Comparison of ENCODE assay signal across 8 cellular contexts in the genomic region with DNA sequence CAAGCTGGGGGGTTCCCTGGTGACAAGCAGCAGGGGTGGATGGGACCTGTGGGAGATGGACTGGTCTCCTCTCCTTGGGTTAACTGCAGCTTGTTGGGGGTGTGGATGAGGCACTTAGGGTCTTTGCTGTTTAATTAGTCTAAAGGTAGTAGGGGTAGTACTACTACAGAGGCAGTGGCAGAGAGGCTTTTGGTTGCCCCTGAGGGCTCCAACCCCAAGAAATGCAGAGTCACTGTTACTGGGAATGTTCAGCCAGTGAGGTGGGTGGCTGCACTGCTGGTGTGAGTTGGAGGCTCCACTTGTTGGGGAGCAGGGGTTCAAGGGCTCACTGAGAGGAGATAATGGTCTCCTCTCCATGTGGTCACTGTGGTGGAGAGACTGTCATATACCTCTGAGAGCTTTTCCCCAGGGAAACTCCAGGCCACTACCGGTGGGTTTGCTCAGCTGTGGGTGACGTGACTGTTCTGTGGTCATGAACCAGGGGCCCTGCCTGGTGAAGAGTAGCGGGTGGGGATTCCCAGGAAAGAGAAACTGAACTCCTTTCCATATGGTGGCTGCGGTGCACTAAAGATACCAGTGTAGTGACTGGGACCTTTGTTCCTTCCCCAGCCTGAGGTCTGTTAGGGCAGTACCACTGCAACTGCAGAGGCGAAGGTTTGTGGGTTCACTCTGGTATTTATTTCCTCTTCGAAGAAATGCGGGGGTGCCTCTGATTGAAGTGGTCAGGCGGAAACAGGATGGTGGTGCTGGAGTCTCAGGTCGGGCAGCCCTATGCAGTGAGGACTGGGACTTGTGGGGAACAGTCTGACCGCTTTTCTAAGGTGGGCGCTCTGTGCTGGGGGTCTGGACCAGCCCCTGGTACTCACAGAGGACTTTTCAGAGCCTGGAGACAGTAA.
DNase-seq lines count a peak whose midpoint lies in the region; ATAC-seq, FAIRE-seq and TF ChIP-seq lines count a peak whose summit lies in the region.

No MANE protein-coding gene starts in this region.

- intact Hi-C loops in K562 (cut with micrococcal nuclease) (no loop called here), colonic mucosa (cut with DNase I) (loop anchor here (5.0 kb wide), 1 partner anchor 85 kb away; no protein-coding TSS in a partner anchor)

- no peaks in the 10 kb centered on the region for H3K9me1 ChIP-seq in K562 (ENCODE audit: control insufficient read depth, insufficient read depth, low read length)

- CTCF ChIA-PET in K562 (lab: Yijun Ruan, JAX; ENCODE audit: low intra/inter-chr PET ratio), result no interaction called here

- no peak for FAIRE-seq in K562 (lab: Jason Lieb, UNC)

- POLR2A ChIA-PET in K562 (lab: Yijun Ruan, JAX), result interaction anchor here (1.0 kb wide), 1 partner anchor 61 kb away, joined by 4 read pairs; no protein-coding TSS in a partner anchor

- TF ChIP-seq RAD21 in K562 (CRISPR knock-in tag; conservative IDR thresholded peaks at IDR 0.05 in 1 of 2, IDR thresholded peaks at IDR 0.05 in 1 of 2), result no peak

- ATAC-seq in GM18520 (IDR thresholded peaks at IDR 0.05; ENCODE audit: unreplicated experiment), result peak; percentile 90
- peak; percentile 85 for ATAC-seq in HG02943 (IDR thresholded peaks at IDR 0.05; ENCODE audit: low read depth, unreplicated experiment)
- ATAC-seq in K562, result peak; percentile 45

- 56% methylated on average over 11 of the region's 11 CpGs for WGBS in K562 (ENCODE audit: insufficient coverage, low coverage, missing lambda C conversion rate)

- TF ChIP-seq EP300 in K562 (IDR thresholded peaks at IDR 0.05; ENCODE audit: low read length), result no peak

- H3K4me2 ChIP-seq in K562 (ENCODE audit: insufficient read depth, low read length), result peak overlapping the region; percentile 12; the same call in 1 of the 2 replicates

- H3K9ac ChIP-seq in K562 (ENCODE audit: insufficient read depth in 1 of 2, low read depth in 2 of 2, low read length in 2 of 2), result peak overlapping the region in 1 of 2 experiments; percentile 42; a peak in 1 of 4 replicates
- H3K9ac ChIP-seq in colonic mucosa (ENCODE audit: low read depth in 2 of 2, low read length in 2 of 2), result no peak overlapping the region

- H3K9me3 ChIP-seq in K562 (replicated peaks; ENCODE audit: control insufficient read depth, insufficient read depth, low read depth, low read length) (no peaks in the 10 kb centered on the region), colonic mucosa (no peaks in the 10 kb centered on the region)

- BruUV-seq in K562 (replicated peaks; lab: Mats Ljungman, UMichigan), result no TSS peak

- TF ChIP-seq CTCF in K562 (IDR thresholded peaks at IDR 0.05 in 2 of 3, conservative IDR thresholded peaks at IDR 0.05 in 1 of 3; ENCODE audit: insufficient read depth in 2 of 3, low read depth in 1 of 3, low read length in 3 of 3), result no peak
- TF ChIP-seq CTCF in colonic mucosa (IDR thresholded peaks at IDR 0.05), result no peak

- in situ Hi-C loops in K562 (cut with MboI), result no loop called here

- peaks cover 14 to 23% of the 10 kb centered on the region in 2 experiments; a peak in 4 of 5 replicates for H3K4me1 ChIP-seq in K562 (replicated peaks in 1 of 2; ENCODE audit: control insufficient read depth in 2 of 2, insufficient read depth in 2 of 2, low read length in 2 of 2)
- H3K4me1 ChIP-seq in colonic mucosa, result peaks cover 4% of the 10 kb centered on the region

- no peak overlapping the region for H3K4me3 ChIP-seq in K562
- no peak overlapping the region for H3K4me3 ChIP-seq in colonic mucosa

- H3K27ac ChIP-seq in K562 (ENCODE audit: extremely low read depth, low read depth, low read length) (no peak overlapping the region; the same call in 2 of the 3 replicates), colonic mucosa (no peak overlapping the region)

- no peak for TF ChIP-seq POLR2A in K562 (conservative IDR thresholded peaks at IDR 0.05)

- no peaks in the 10 kb centered on the region for H4K20me1 ChIP-seq in K562 (replicated peaks; ENCODE audit: control insufficient read depth, insufficient read depth, low read length)

- H3K27me3 ChIP-seq in K562 (ENCODE audit: control insufficient read depth in 2 of 2, insufficient read depth in 2 of 2, low read length in 2 of 2) (no peaks in the 10 kb centered on the region), colonic mucosa (no peaks in the 10 kb centered on the region)

- no peaks in the 10 kb centered on the region for H3K79me2 ChIP-seq in K562 (ENCODE audit: control insufficient read depth, insufficient read depth, low read length)

- peak overlapping the region; percentile 87 for H2AFZ ChIP-seq in K562 (ENCODE audit: low read depth, low read length)

- DNase-seq in T-helper 22 cell (ENCODE audit: low read depth), result peak; percentile 81
- peak in 2 of 4 experiments; percentile 9 to 28 for DNase-seq in K562 (ENCODE audit: extremely low read depth in 1 of 4, low spot score in 3 of 4)
- peak; percentile 21 to 48 for DNase-seq in stimulated activated CD8-positive, alpha-beta memory T cell treated with anti-CD3 and anti-CD28 coated beads, Interleukin-4, amount 100 ng/mL, for 1 hour (ENCODE audit: low read depth in 2 of 2, low spot score in 1 of 2)
- no peak for DNase-seq in colonic mucosa
- DNase-seq in NCI-H2107 treated with DMSO at 0.1 percent for 48 hours (lab: John Stamatoyannopoulos, UW; ENCODE audit: unreplicated experiment), result no peak
- no peak for DNase-seq in cerebellum (ENCODE audit: low spot score)

- H3K36me3 ChIP-seq in K562 (ENCODE audit: control insufficient read depth, insufficient read depth, low read length) (no peaks in the 10 kb centered on the region), colonic mucosa (no peaks in the 10 kb centered on the region)

TF ChIP-seq in K562, 482 proteins besides CTCF, POLR2A, EP300 and RAD21 (continues in another document):
- no peak for TF ChIP-seq SUPT5H (IDR thresholded peaks at IDR 0.05)
- no peak for TF ChIP-seq SMAD2 (IDR thresholded peaks at IDR 0.05; ENCODE audit: low read depth, low read length)
- TF ChIP-seq, protein P1, sequence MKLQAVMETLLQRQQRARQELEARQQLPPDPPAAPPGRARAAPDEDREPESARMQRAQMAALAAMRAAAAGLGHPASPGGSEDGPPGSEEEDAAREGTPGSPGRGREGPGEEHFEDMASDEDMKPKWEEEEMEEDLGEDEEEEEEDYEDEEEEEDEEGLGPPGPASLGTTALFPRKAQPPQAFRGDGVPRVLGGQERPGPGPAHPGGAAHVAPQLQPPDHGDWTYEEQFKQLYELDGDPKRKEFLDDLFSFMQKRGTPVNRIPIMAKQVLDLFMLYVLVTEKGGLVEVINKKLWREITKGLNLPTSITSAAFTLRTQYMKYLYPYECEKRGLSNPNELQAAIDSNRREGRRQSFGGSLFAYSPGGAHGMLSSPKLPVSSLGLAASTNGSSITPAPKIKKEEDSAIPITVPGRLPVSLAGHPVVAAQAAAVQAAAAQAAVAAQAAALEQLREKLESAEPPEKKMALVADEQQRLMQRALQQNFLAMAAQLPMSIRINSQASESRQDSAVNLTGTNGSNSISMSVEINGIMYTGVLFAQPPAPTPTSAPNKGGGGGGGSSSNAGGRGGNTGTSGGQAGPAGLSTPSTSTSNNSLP (IDR thresholded peaks at IDR 0.05; ENCODE audit: borderline replicate concordance, low read depth, low read length), result no peak
- TF ChIP-seq NCOR1 (IDR thresholded peaks at IDR 0.05), result no peak
- TF ChIP-seq, protein P2, sequence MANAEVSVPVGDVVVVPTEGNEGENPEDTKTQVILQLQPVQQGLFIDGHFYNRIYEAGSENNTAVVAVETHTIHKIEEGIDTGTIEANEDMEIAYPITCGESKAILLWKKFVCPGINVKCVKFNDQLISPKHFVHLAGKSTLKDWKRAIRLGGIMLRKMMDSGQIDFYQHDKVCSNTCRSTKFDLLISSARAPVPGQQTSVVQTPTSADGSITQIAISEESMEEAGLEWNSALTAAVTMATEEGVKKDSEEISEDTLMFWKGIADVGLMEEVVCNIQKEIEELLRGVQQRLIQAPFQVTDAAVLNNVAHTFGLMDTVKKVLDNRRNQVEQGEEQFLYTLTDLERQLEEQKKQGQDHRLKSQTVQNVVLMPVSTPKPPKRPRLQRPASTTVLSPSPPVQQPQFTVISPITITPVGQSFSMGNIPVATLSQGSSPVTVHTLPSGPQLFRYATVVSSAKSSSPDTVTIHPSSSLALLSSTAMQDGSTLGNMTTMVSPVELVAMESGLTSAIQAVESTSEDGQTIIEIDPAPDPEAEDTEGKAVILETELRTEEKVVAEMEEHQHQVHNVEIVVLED (CRISPR knock-in tag; IDR thresholded peaks at IDR 0.05), result 0 out of 2 replicates have a peak, but pooled peaks have one; percentile 9
- no peak for TF ChIP-seq RBM39 (optimal IDR thresholded peaks at IDR 0.05; ENCODE audit: low read depth, low read length)
- TF ChIP-seq HDAC1 (IDR thresholded peaks at IDR 0.05), result no peak
- TF ChIP-seq NR2C1 (IDR thresholded peaks at IDR 0.05), result no peak
- TF ChIP-seq NR2C1 (tag; IDR thresholded peaks at IDR 0.05), result 0 out of 2 replicates have a peak, but pooled peaks have one; percentile 17
- TF ChIP-seq MAFK (IDR thresholded peaks at IDR 0.05; ENCODE audit: low read length), result peak; percentile 25; the same call in 1 of the 2 replicates
- peak; percentile 69 for TF ChIP-seq C11orf30 (IDR thresholded peaks at IDR 0.05; ENCODE audit: low read depth)
- no peak for TF ChIP-seq ZNF146 (CRISPR knock-in tag; IDR thresholded peaks at IDR 0.05; ENCODE audit: unreplicated experiment)
- peak; percentile 67 for TF ChIP-seq MAFG (tag; conservative IDR thresholded peaks at IDR 0.05)
- no peak for TF ChIP-seq CBX2 (IDR thresholded peaks at IDR 0.05; ENCODE audit: insufficient read depth, low read length, poor library complexity, severe bottlenecking)
- TF ChIP-seq, protein P3, sequence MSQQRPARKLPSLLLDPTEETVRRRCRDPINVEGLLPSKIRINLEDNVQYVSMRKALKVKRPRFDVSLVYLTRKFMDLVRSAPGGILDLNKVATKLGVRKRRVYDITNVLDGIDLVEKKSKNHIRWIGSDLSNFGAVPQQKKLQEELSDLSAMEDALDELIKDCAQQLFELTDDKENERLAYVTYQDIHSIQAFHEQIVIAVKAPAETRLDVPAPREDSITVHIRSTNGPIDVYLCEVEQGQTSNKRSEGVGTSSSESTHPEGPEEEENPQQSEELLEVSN (IDR thresholded peaks at IDR 0.05; ENCODE audit: borderline replicate concordance in 1 of 2, extremely low read depth in 1 of 2, insufficient read depth in 1 of 2, insufficient read length in 1 of 2, low read depth in 1 of 2, low read length in 1 of 2, poor library complexity in 1 of 2, severe bottlenecking in 1 of 2), result no peak
- TF ChIP-seq ATF7 (IDR thresholded peaks at IDR 0.05), result no peak
- TF ChIP-seq SRSF3 (IDR thresholded peaks at IDR 0.05; ENCODE audit: insufficient read depth, low read length), result no peak
- TF ChIP-seq EZH2 (IDR thresholded peaks at IDR 0.05; ENCODE audit: borderline replicate concordance, low read depth, low read length), result no peak

Comparison
In these comparisons a context has a peak if more than half of its experiments do, and no peak if none do; other contexts are left out.
1. DNase-seq: peak in T-helper 22 cell (single experiment) and stimulated activated CD8-positive, alpha-beta memory T cell treated with anti-CD3 and anti-CD28 coated beads, Interleukin-4, amount 100 ng/mL, for 1 hour (2 of 2); none in colonic mucosa (single experiment), NCI-H2107 treated with DMSO at 0.1 percent for 48 hours (single experiment) and cerebellum (single experiment).
2. Peak in every context shown above with its lines, with median percentiles within 50 percentile points of each other: ATAC-seq.